21 cellular contexts compared by ENCODE assay signal in the genomic region with DNA sequence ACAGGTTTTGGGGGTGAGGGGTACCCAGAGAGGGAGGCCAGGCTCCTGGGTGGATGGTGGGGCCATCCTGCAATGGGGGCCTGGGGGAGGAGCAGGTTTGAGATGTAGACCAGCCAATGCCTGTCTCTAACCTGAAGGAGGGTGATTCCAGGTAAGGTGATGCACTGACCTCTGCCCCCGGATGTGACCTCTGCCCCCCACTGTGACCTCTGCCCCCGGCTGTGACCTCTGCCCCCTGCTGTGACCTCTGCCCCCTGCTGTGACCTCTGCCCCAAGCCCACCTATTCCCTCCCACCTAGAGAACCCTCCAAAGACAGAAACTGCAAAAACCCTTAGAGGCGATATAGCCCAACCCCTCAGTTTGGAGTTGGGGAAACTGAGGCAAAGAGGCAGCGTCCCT. TPM values are rescaled to one million over a fixed set of nuclear protein-coding genes. Genes with fewer than 3 reads are reported as not detected.
DNase-seq lines count a peak whose midpoint lies in the region; TF ChIP-seq lines count a peak whose summit lies in the region.
"Had no signal": no experiment of that assay in that cellular context is flagged by ENCODE, and none has a peak within 500 bp of the region (broad histone marks: within the 10 kb centered on the region; RNA-seq: fewer than 3 reads in every experiment).

No MANE protein-coding gene starts in this region.

- peaks cover 12% of the 10 kb centered on the region for H3K4me1 Mint-ChIP-seq in activated CD4-positive, alpha-beta T cell treated with anti-CD3 and anti-CD28 coated beads, Interleukin-2, amount 10 ng/mL, durations not matched to agents 7 days and 5 days
- peaks cover 45% of the 10 kb centered on the region for H3K4me1 Mint-ChIP-seq in activated CD4-positive, alpha-beta memory T cell treated with anti-CD3 and anti-CD28 coated beads, Interleukin-2, amount 10 ng/mL, durations not matched to agents 7 days and 5 days
- peaks cover 10% of the 10 kb centered on the region for H3K4me1 Mint-ChIP-seq in nephron progenitor cell
- H3K4me1 Mint-ChIP-seq: CD14-positive monocyte had no signal

- no peak for DNase-seq in activated CD4-positive, alpha-beta T cell treated with anti-CD3 and anti-CD28 coated beads, Interleukin-2, amount 10 ng/mL, durations not matched to agents 7 days and 5 days
- DNase-seq in activated CD4-positive, alpha-beta T cell treated with anti-CD3 and anti-CD28 coated beads, Interleukin-2, amount 50 U/mL, for 1 hour, result no peak
- no peak for DNase-seq in activated CD4-positive, alpha-beta memory T cell treated with anti-CD3 and anti-CD28 coated beads, Interleukin-2, amount 10 ng/mL, durations not matched to agents 7 days and 5 days
- DNase-seq in nephron progenitor cell (no peak), retina (no peak), putamen (ENCODE audit: low spot score) (no peak)
- DNase-seq: brain microvascular endothelial cell, cortex of kidney, DMS79, foreskin melanocyte, IMR-90, left colon, NCI-H187, NCI-H446 treated with DMSO at 0.1 percent for 48 hours, stomach had no signal

- peak overlapping the region; percentile 71 for H3K4me3 Mint-ChIP-seq in activated CD4-positive, alpha-beta T cell treated with anti-CD3 and anti-CD28 coated beads, Interleukin-2, amount 10 ng/mL, durations not matched to agents 7 days and 5 days
- H3K4me3 Mint-ChIP-seq in activated CD4-positive, alpha-beta memory T cell treated with anti-CD3 and anti-CD28 coated beads, Interleukin-2, amount 10 ng/mL, durations not matched to agents 7 days and 5 days, result peak overlapping the region; percentile 74
- H3K4me3 Mint-ChIP-seq in nephron progenitor cell, result no peak overlapping the region
- H3K4me3 Mint-ChIP-seq: CD14-positive monocyte had no signal

- CTCF ChIA-PET in activated CD4-positive, alpha-beta T cell treated with anti-CD3 and anti-CD28 coated beads, Interleukin-2, amount 10 ng/mL, durations not matched to agents 7 days and 5 days (lab: Charles Lee), result no interaction called here
- CTCF ChIA-PET in activated CD4-positive, alpha-beta memory T cell treated with anti-CD3 and anti-CD28 coated beads, Interleukin-2, amount 10 ng/mL, durations not matched to agents 7 days and 5 days (lab: Charles Lee), result no interaction called here

- H3K27me3 Mint-ChIP-seq in activated CD4-positive, alpha-beta T cell treated with anti-CD3 and anti-CD28 coated beads, Interleukin-2, amount 10 ng/mL, durations not matched to agents 7 days and 5 days, result no peaks in the 10 kb centered on the region
- no peaks in the 10 kb centered on the region for H3K27me3 Mint-ChIP-seq in activated CD4-positive, alpha-beta memory T cell treated with anti-CD3 and anti-CD28 coated beads, Interleukin-2, amount 10 ng/mL, durations not matched to agents 7 days and 5 days
- peaks cover 11% of the 10 kb centered on the region for H3K27me3 Mint-ChIP-seq in nephron progenitor cell (ENCODE audit: low read depth, poor library complexity)
- H3K27me3 Mint-ChIP-seq: activated naive CD4-positive, alpha-beta T cell treated with anti-CD3 and anti-CD28 coated beads, Interleukin-2, amount 50 U/mL, for 24 hours had no signal

- no peaks in the 10 kb centered on the region for H3K9me3 Mint-ChIP-seq in activated CD4-positive, alpha-beta T cell treated with anti-CD3 and anti-CD28 coated beads, Interleukin-2, amount 10 ng/mL, durations not matched to agents 7 days and 5 days
- H3K9me3 Mint-ChIP-seq in activated CD4-positive, alpha-beta memory T cell treated with anti-CD3 and anti-CD28 coated beads, Interleukin-2, amount 10 ng/mL, durations not matched to agents 7 days and 5 days, result no peaks in the 10 kb centered on the region
- H3K9me3 Mint-ChIP-seq in nephron progenitor cell, result no peaks in the 10 kb centered on the region
- H3K9me3 Mint-ChIP-seq: activated naive CD4-positive, alpha-beta T cell treated with anti-CD3 and anti-CD28 coated beads, Interleukin-2, amount 50 U/mL, for 24 hours had no signal

- POLR2A ChIA-PET in activated CD4-positive, alpha-beta T cell treated with anti-CD3 and anti-CD28 coated beads, Interleukin-2, amount 10 ng/mL, durations not matched to agents 7 days and 5 days (lab: Charles Lee), result no interaction called here
- POLR2A ChIA-PET in activated CD4-positive, alpha-beta memory T cell treated with anti-CD3 and anti-CD28 coated beads, Interleukin-2, amount 10 ng/mL, durations not matched to agents 7 days and 5 days (lab: Charles Lee), result interaction anchor here (1.0 to 1.1 kb wide), 2 partner anchors 10 to 14 kb away, joined by 4 read pairs; no protein-coding TSS in a partner anchor

- H3K36me3 Mint-ChIP-seq in activated CD4-positive, alpha-beta T cell treated with anti-CD3 and anti-CD28 coated beads, Interleukin-2, amount 10 ng/mL, durations not matched to agents 7 days and 5 days (ENCODE audit: low read depth), result peaks cover 2% of the 10 kb centered on the region
- peaks cover 21% of the 10 kb centered on the region for H3K36me3 Mint-ChIP-seq in activated CD4-positive, alpha-beta memory T cell treated with anti-CD3 and anti-CD28 coated beads, Interleukin-2, amount 10 ng/mL, durations not matched to agents 7 days and 5 days (ENCODE audit: low read depth)
- no peaks in the 10 kb centered on the region for H3K36me3 Mint-ChIP-seq in nephron progenitor cell (ENCODE audit: low read depth)
- H3K36me3 Mint-ChIP-seq: activated naive CD4-positive, alpha-beta T cell treated with anti-CD3 and anti-CD28 coated beads, Interleukin-2, amount 50 U/mL, for 24 hours; CD14-positive monocyte had no signal

- TF ChIP-seq CTCF in nephron progenitor cell (IDR thresholded peaks at IDR 0.05), result no peak

- H3K27ac Mint-ChIP-seq in activated CD4-positive, alpha-beta T cell treated with anti-CD3 and anti-CD28 coated beads, Interleukin-2, amount 10 ng/mL, durations not matched to agents 7 days and 5 days, result peak overlapping the region; percentile 84
- H3K27ac Mint-ChIP-seq in activated CD4-positive, alpha-beta memory T cell treated with anti-CD3 and anti-CD28 coated beads, Interleukin-2, amount 10 ng/mL, durations not matched to agents 7 days and 5 days, result peak overlapping the region; percentile 85
- H3K27ac Mint-ChIP-seq in nephron progenitor cell, result peak overlapping the region; percentile 39

RNA-seq across cellular contexts. Expression of a gene that starts 10.3 kb away (rescaled TPM):
- not detected for total RNA-seq in activated CD4-positive, alpha-beta T cell treated with anti-CD3 and anti-CD28 coated beads, Interleukin-2, amount 10 ng/mL, durations not matched to agents 7 days and 5 days
- total RNA-seq in activated CD4-positive, alpha-beta memory T cell treated with anti-CD3 and anti-CD28 coated beads, Interleukin-2, amount 10 ng/mL, durations not matched to agents 7 days and 5 days, result not detected
- total RNA-seq: H1, IMR-90, left colon, mononuclear cell, right atrium auricular region, stomach, ureter had no signal

RNA-seq across cellular contexts. Expression of a gene that starts 18.6 kb away (rescaled TPM):
- 1 to 10 TPM; 2.5 TPM for total RNA-seq in activated CD4-positive, alpha-beta T cell treated with anti-CD3 and anti-CD28 coated beads, Interleukin-2, amount 10 ng/mL, durations not matched to agents 7 days and 5 days
- 1 to 10 TPM; 1.3 to 2.6 TPM for total RNA-seq in activated CD4-positive, alpha-beta memory T cell treated with anti-CD3 and anti-CD28 coated beads, Interleukin-2, amount 10 ng/mL, durations not matched to agents 7 days and 5 days
- total RNA-seq: right atrium auricular region had no signal

RNA-seq across cellular contexts. Expression of a gene that starts 22.7 kb away (rescaled TPM):
- total RNA-seq in activated CD4-positive, alpha-beta T cell treated with anti-CD3 and anti-CD28 coated beads, Interleukin-2, amount 10 ng/mL, durations not matched to agents 7 days and 5 days, result 1,000 to 10,000 TPM; 1,477 to 1,601 TPM
- 1,000 to 10,000 TPM; 1,511 to 1,528 TPM for total RNA-seq in activated CD4-positive, alpha-beta memory T cell treated with anti-CD3 and anti-CD28 coated beads, Interleukin-2, amount 10 ng/mL, durations not matched to agents 7 days and 5 days

RNA-seq across cellular contexts. Expression of a gene that starts 23.1 kb away (rescaled TPM):
- 10 to 100 TPM; 28.2 to 33.6 TPM for total RNA-seq in activated CD4-positive, alpha-beta T cell treated with anti-CD3 and anti-CD28 coated beads, Interleukin-2, amount 10 ng/mL, durations not matched to agents 7 days and 5 days
- total RNA-seq in activated CD4-positive, alpha-beta memory T cell treated with anti-CD3 and anti-CD28 coated beads, Interleukin-2, amount 10 ng/mL, durations not matched to agents 7 days and 5 days, result 10 to 100 TPM; 27.7 to 29.5 TPM

RNA-seq across cellular contexts. Expression of a gene that starts 40.9 kb away (rescaled TPM):
- total RNA-seq in activated CD4-positive, alpha-beta T cell treated with anti-CD3 and anti-CD28 coated beads, Interleukin-2, amount 10 ng/mL, durations not matched to agents 7 days and 5 days, result 10 to 100 TPM; 24.1 to 25.8 TPM
- 10 to 100 TPM; 18.7 to 19.1 TPM for total RNA-seq in activated CD4-positive, alpha-beta memory T cell treated with anti-CD3 and anti-CD28 coated beads, Interleukin-2, amount 10 ng/mL, durations not matched to agents 7 days and 5 days
